20 cellular contexts compared by ENCODE assay signal in genomic region chr10:13560597-13560996, GRCh38. TPM values are rescaled to one million over a fixed set of nuclear protein-coding genes. Genes with fewer than 3 reads are reported as not detected.
DNase-seq lines count a peak whose midpoint lies in the region; ATAC-seq, FAIRE-seq and TF ChIP-seq lines count a peak whose summit lies in the region.
"Had no signal": no experiment of that assay in that cellular context is flagged by ENCODE, and none has a peak within 500 bp of the region (broad histone marks: within the 10 kb centered on the region; RNA-seq: fewer than 3 reads in every experiment).

No MANE protein-coding gene starts in this region.

- no peak for ATAC-seq in GM19452 (IDR thresholded peaks at IDR 0.05; ENCODE audit: unreplicated experiment)
- ATAC-seq in activated T-cell treated with anti-CD3 and anti-CD28 coated beads, Interleukin-2, amount 50 U/mL, for 4 hours = no peak
- ATAC-seq: activated T-helper 17 cell treated with anti-CD3 and anti-CD28 coated beads, Interleukin-2, amount 50 U/mL, for 72 hours; HCT116; stimulated activated naive B cell treated with anti-CD40 and anti-IgM and Interleukin-4, amounts not matched to agents 10 μg/mL and 1 μg/mL and 100 μg/mL, for 72 hours had no signal

- H3K4me1 ChIP-seq in adipocyte (ENCODE audit: control insufficient read depth, insufficient read depth, low read length) = no peaks in the 10 kb centered on the region
- H3K4me1 ChIP-seq: Caco-2 had no signal

- no peaks in the 10 kb centered on the region for H3K9me3 ChIP-seq in adipocyte (ENCODE audit: control insufficient read depth, low read length)
- H3K9me3 ChIP-seq: neutrophil had no signal

- no peak overlapping the region for H3K9ac ChIP-seq in adipocyte (ENCODE audit: low read length)

- peak; percentile 96 for FAIRE-seq in H54 (lab: Jason Lieb, UNC)
- FAIRE-seq: TTC549 had no signal

- no peaks in the 10 kb centered on the region for H3K36me3 ChIP-seq in adipocyte (ENCODE audit: control insufficient read depth, insufficient read depth, low read length, severe bottlenecking)
- H3K36me3 ChIP-seq: neutrophil had no signal

- DNase-seq in A172 (ENCODE audit: low spot score) (peak; percentile 91), H54 (ENCODE audit: insufficient read length, low spot score) (peak; percentile 34), adipocyte (ENCODE audit: low read depth) (peak; percentile 8), glomerular visceral epithelial cell (ENCODE audit: extremely low spot score) (peak; percentile 98), ureter (ENCODE audit: low spot score) (no peak)
- no peak for DNase-seq in activated T-cell treated with anti-CD3 and anti-CD28 coated beads, Interleukin-2, amount 50 U/mL, for 4 hours
- DNase-seq in stimulated activated CD8-positive, alpha-beta memory T cell treated with anti-CD3 and anti-CD28 coated beads, Interleukin-4, amount 100 ng/mL, for 48 hours = no peak
- DNase-seq: activated CD4-positive, alpha-beta memory T cell treated with anti-CD3 and anti-CD28 coated beads, Interleukin-2, amount 10 ng/mL, durations not matched to agents 7 days and 5 days; amygdala; Caco-2; Kasumi-1; mesendoderm; NCI-H1930; NK-92 treated with Interleukin-12 subunit alpha and Interleukin-12 subunit beta, amount 100 ng/mL, for 24 hours; stimulated activated naive B cell treated with anti-CD40 and anti-IgM and Interleukin-4, amounts not matched to agents 10 μg/mL and 1 μg/mL and 100 μg/mL, for 72 hours had no signal

- no peaks in the 10 kb centered on the region for H3K9me3 Mint-ChIP-seq in activated T-cell treated with anti-CD3 and anti-CD28 coated beads, Interleukin-2, amount 50 U/mL, for 4 hours
- H3K9me3 Mint-ChIP-seq: activated CD4-positive, alpha-beta memory T cell treated with anti-CD3 and anti-CD28 coated beads, Interleukin-2, amount 10 ng/mL, durations not matched to agents 7 days and 5 days; activated T-helper 17 cell treated with anti-CD3 and anti-CD28 coated beads, Interleukin-2, amount 50 U/mL, for 72 hours had no signal

- H3K27me3 ChIP-seq in adipocyte (replicated peaks; ENCODE audit: control insufficient read depth, insufficient read depth, low read length) = no peaks in the 10 kb centered on the region
- H3K27me3 ChIP-seq: neutrophil had no signal

- no peaks in the 10 kb centered on the region for H3K36me3 Mint-ChIP-seq in activated T-cell treated with anti-CD3 and anti-CD28 coated beads, Interleukin-2, amount 50 U/mL, for 4 hours (ENCODE audit: insufficient read depth)
- H3K36me3 Mint-ChIP-seq: stimulated activated naive B cell treated with anti-CD40 and anti-IgM and Interleukin-4, amounts not matched to agents 10 μg/mL and 1 μg/mL and 100 μg/mL, for 72 hours had no signal

- no peak for TF ChIP-seq POLR2A in H54 (IDR thresholded peaks at IDR 0.05; ENCODE audit: low read depth, low read length)

- peaks cover 2% of the 10 kb centered on the region for H3K27me3 Mint-ChIP-seq in activated T-cell treated with anti-CD3 and anti-CD28 coated beads, Interleukin-2, amount 50 U/mL, for 4 hours (ENCODE audit: low read depth)

- H3K4me1 Mint-ChIP-seq in activated T-cell treated with anti-CD3 and anti-CD28 coated beads, Interleukin-2, amount 50 U/mL, for 4 hours (ENCODE audit: low read depth) = peaks cover 2% of the 10 kb centered on the region
- H3K4me1 Mint-ChIP-seq: activated CD4-positive, alpha-beta memory T cell treated with anti-CD3 and anti-CD28 coated beads, Interleukin-2, amount 10 ng/mL, durations not matched to agents 7 days and 5 days; activated T-helper 17 cell treated with anti-CD3 and anti-CD28 coated beads, Interleukin-2, amount 50 U/mL, for 72 hours had no signal

- H3K4me3 ChIP-seq in adipocyte (ENCODE audit: low read length) = no peak overlapping the region

- H3K4me3 Mint-ChIP-seq in activated T-cell treated with anti-CD3 and anti-CD28 coated beads, Interleukin-2, amount 50 U/mL, for 4 hours = no peak overlapping the region
- H3K4me3 Mint-ChIP-seq: activated CD4-positive, alpha-beta memory T cell treated with anti-CD3 and anti-CD28 coated beads, Interleukin-2, amount 10 ng/mL, durations not matched to agents 7 days and 5 days; activated T-helper 17 cell treated with anti-CD3 and anti-CD28 coated beads, Interleukin-2, amount 50 U/mL, for 72 hours; stimulated activated naive B cell treated with anti-CD40 and anti-IgM and Interleukin-4, amounts not matched to agents 10 μg/mL and 1 μg/mL and 100 μg/mL, for 72 hours had no signal

RNA-seq across cellular contexts. Expression of gene PRPF18, which starts 26.2 kb away (rescaled TPM):
- total RNA-seq in A172 (2014; rRNA removed; shearing (Covaris generic)) = 48.2 and 57.8 TPM in 2 replicates
- total RNA-seq in ureter = 25.2 TPM
- 10 to 100 TPM; 24.5 to 26.9 (median 24.5) TPM for total RNA-seq in activated T-cell treated with anti-CD3 and anti-CD28 coated beads, Interleukin-2, amount 50 U/mL, for 4 hours

RNA-seq across cellular contexts. Expression of gene BEND7, which starts 31.8 kb away (rescaled TPM):
- 22.0 and 44.2 TPM in 2 replicates for total RNA-seq in A172 (2014; rRNA removed; shearing (Covaris generic))
- 22.5 TPM for total RNA-seq in ureter
- total RNA-seq in activated T-cell treated with anti-CD3 and anti-CD28 coated beads, Interleukin-2, amount 50 U/mL, for 4 hours = under 1 TPM in 1 of 3 donors, not detected in 2; 0.03 TPM
- total RNA-seq: activated CD4-positive, alpha-beta memory T cell treated with anti-CD3 and anti-CD28 coated beads, Interleukin-2, amount 10 ng/mL, durations not matched to agents 7 days and 5 days; activated T-helper 17 cell treated with anti-CD3 and anti-CD28 coated beads, Interleukin-2, amount 50 U/mL, for 72 hours had no signal

Comparison
In these comparisons a context has a peak if more than half of its experiments do, and no peak if none do; other contexts are left out.
1. DNase-seq: peak in A172 (single experiment), H54 (single experiment), adipocyte (single experiment) and glomerular visceral epithelial cell (single experiment); none in ureter (single experiment), activated T-cell treated with anti-CD3 and anti-CD28 coated beads, Interleukin-2, amount 50 U/mL, for 4 hours (single experiment) and stimulated activated CD8-positive, alpha-beta memory T cell treated with anti-CD3 and anti-CD28 coated beads, Interleukin-4, amount 100 ng/mL, for 48 hours (single experiment).
2. RNA of gene BEND7, which starts 31.8 kb away (total RNA-seq): 22.0 to 44.2 TPM in A172 and 22.5 TPM in ureter (single experiment); 0.03 TPM in activated T-cell treated with anti-CD3 and anti-CD28 coated beads, Interleukin-2, amount 50 U/mL, for 4 hours; every median in the first group is over 10 times any median in the second.